ENCODE assay signal across 8 cellular contexts in the genomic region with DNA sequence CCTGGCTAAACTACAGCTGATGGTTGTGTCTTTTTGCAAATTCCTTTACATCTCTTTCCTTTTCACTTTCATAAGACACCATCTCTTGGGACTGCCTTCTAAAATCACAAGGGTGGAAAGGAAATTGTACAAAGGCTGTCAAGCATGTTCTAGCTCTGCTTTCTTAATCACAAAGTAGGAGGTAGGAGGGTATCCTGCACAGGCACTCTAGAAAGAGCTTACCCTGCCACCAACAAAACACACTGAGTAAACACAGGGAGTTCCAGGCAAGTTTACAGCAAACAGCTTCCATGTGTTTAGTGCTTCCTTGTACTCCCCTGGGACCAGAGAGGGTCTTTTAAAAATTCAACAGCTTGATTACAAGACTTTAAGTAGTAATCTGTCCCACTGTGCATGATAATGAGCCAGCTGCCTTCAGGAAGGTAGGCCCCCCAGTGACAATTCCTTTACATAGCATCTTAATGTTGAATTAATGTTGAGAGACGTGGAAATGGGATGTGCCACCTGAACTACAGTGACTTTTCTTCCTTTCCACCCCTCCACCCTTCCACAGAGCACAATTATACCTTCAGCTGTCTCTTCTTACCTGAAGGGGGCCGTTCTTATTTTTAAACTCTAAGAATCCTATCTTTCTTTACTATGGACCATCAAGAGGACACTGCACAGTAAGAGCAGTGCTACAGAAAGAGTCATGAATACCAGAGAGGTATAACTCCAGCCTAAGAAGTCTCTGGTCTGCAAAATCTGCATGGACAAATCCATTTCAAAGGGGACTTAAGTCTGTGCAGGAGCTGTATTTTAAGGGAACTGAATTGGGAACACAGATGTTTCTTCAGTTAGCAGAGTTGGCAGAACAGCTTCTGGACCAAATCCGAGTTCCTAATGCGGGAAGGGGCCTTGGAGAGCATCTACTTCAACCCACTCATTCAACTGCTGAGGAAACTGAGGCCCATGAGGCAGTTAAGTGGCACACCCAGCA. TPM values are rescaled to one million over a fixed set of nuclear protein-coding genes. Genes with fewer than 3 reads are reported as not detected.
DNase-seq lines count a peak whose midpoint lies in the region; ATAC-seq and TF ChIP-seq lines count a peak whose summit lies in the region.

No MANE protein-coding gene starts in this region.

- no peak for TF ChIP-seq POLR2A in uterus (IDR thresholded peaks at IDR 0.05)

- H3K4me1 Mint-ChIP-seq in chondrocyte (ENCODE audit: low read depth) = peaks cover 52% of the 10 kb centered on the region
- peaks cover 4% of the 10 kb centered on the region for H3K4me1 Mint-ChIP-seq in activated T-helper 1 cell treated with anti-CD3 and anti-CD28 coated beads, Interleukin-12 subunit alpha, Interleukin-12 subunit beta, Interleukin-2, Interleukin-4 antibody, amounts not matched to agents 30 ng/mL and 10 ng/mL and 1 ng/mL, durations not matched to agents 14 hours and 24 hours and 36 hours (ENCODE audit: low read depth)

- H3K4me1 ChIP-seq in lung (ENCODE audit: control insufficient read depth in 2 of 2, insufficient read depth in 2 of 2, low read length in 2 of 2) (peaks cover 3 to 14% of the 10 kb centered on the region in 2 donors), uterus (no peaks in the 10 kb centered on the region)

- no peaks in the 10 kb centered on the region for H3K9me3 Mint-ChIP-seq in chondrocyte (ENCODE audit: low read depth)
- no peaks in the 10 kb centered on the region for H3K9me3 Mint-ChIP-seq in activated T-helper 1 cell treated with anti-CD3 and anti-CD28 coated beads, Interleukin-12 subunit alpha, Interleukin-12 subunit beta, Interleukin-2, Interleukin-4 antibody, amounts not matched to agents 30 ng/mL and 10 ng/mL and 1 ng/mL, durations not matched to agents 14 hours and 24 hours and 36 hours

- 18 to 37% methylated on average over 4 of the region's 4 CpGs for WGBS in lung, 2 donors

- TF ChIP-seq CTCF in chondrocyte (IDR thresholded peaks at IDR 0.05) = peak; percentile 79
- TF ChIP-seq CTCF in lung (IDR thresholded peaks at IDR 0.05; ENCODE audit: control extremely low read depth, extremely low read depth) = peak; percentile 21
- peak; percentile 29 to 48 (median 40) for TF ChIP-seq CTCF in uterus (IDR thresholded peaks at IDR 0.05)

- H3K36me3 Mint-ChIP-seq in chondrocyte (ENCODE audit: low read depth) = no peaks in the 10 kb centered on the region
- H3K36me3 Mint-ChIP-seq in activated T-helper 1 cell treated with anti-CD3 and anti-CD28 coated beads, Interleukin-12 subunit alpha, Interleukin-12 subunit beta, Interleukin-2, Interleukin-4 antibody, amounts not matched to agents 30 ng/mL and 10 ng/mL and 1 ng/mL, durations not matched to agents 14 hours and 24 hours and 36 hours (ENCODE audit: low read depth) = no peaks in the 10 kb centered on the region

- ATAC-seq in lung (ENCODE audit: insufficient read depth, low FRiP score) = no peak
- ATAC-seq in GM21619 (IDR thresholded peaks at IDR 0.05; ENCODE audit: unreplicated experiment) = no peak

- DNase-seq in D341Med (ENCODE audit: low spot score) = peak; percentile 41
- DNase-seq in LHCN-M2 (ENCODE audit: low read depth) = peak; percentile 54
- no peak for DNase-seq in chondrocyte (ENCODE audit: low spot score)
- DNase-seq in lung (ENCODE audit: low spot score) = no peak
- no peak for DNase-seq in uterus
- no peak for DNase-seq in activated T-helper 1 cell treated with anti-CD3 and anti-CD28 coated beads, Interleukin-12 subunit alpha, Interleukin-12 subunit beta, Interleukin-2, Interleukin-4 antibody, amounts not matched to agents 30 ng/mL and 10 ng/mL and 1 ng/mL, durations not matched to agents 14 hours and 24 hours and 36 hours (ENCODE audit: low spot score)
- DNase-seq in activated naive CD4-positive, alpha-beta T cell (lab: John Stamatoyannopoulos, UW) = no peak

- H3K27ac ChIP-seq in lung (ENCODE audit: low read depth in 1 of 2, low read length in 1 of 2) (peak overlapping the region; percentile 97 to 98), uterus (peak overlapping the region; percentile 92 to 99)

- peak overlapping the region; percentile 90 for H3K4me3 ChIP-seq in lung
- peak overlapping the region; percentile 76 to 77 for H3K4me3 ChIP-seq in uterus

- peak overlapping the region; percentile 59 for H3K27ac Mint-ChIP-seq in chondrocyte (ENCODE audit: unreplicated experiment)
- no peak overlapping the region for H3K27ac Mint-ChIP-seq in activated T-helper 1 cell treated with anti-CD3 and anti-CD28 coated beads, Interleukin-12 subunit alpha, Interleukin-12 subunit beta, Interleukin-2, Interleukin-4 antibody, amounts not matched to agents 30 ng/mL and 10 ng/mL and 1 ng/mL, durations not matched to agents 14 hours and 24 hours and 36 hours

- no peaks in the 10 kb centered on the region for H3K27me3 Mint-ChIP-seq in chondrocyte (ENCODE audit: low read depth)
- peaks cover 31% of the 10 kb centered on the region for H3K27me3 Mint-ChIP-seq in activated T-helper 1 cell treated with anti-CD3 and anti-CD28 coated beads, Interleukin-12 subunit alpha, Interleukin-12 subunit beta, Interleukin-2, Interleukin-4 antibody, amounts not matched to agents 30 ng/mL and 10 ng/mL and 1 ng/mL, durations not matched to agents 14 hours and 24 hours and 36 hours (ENCODE audit: insufficient read depth)

- H3K4me3 Mint-ChIP-seq in chondrocyte (ENCODE audit: unreplicated experiment) = peak overlapping the region; percentile 97
- no peak overlapping the region for H3K4me3 Mint-ChIP-seq in activated T-helper 1 cell treated with anti-CD3 and anti-CD28 coated beads, Interleukin-12 subunit alpha, Interleukin-12 subunit beta, Interleukin-2, Interleukin-4 antibody, amounts not matched to agents 30 ng/mL and 10 ng/mL and 1 ng/mL, durations not matched to agents 14 hours and 24 hours and 36 hours

- intact Hi-C loops in uterus (cut with DNase I; ENCODE audit: low total_unique reads) = loop anchor here (10.0 kb wide), 1 partner anchor 1202 kb away; no protein-coding TSS in a partner anchor
- intact Hi-C loops in activated T-helper 1 cell treated with anti-CD3 and anti-CD28 coated beads, Interleukin-12 subunit alpha, Interleukin-12 subunit beta, Interleukin-2, Interleukin-4 antibody, amounts not matched to agents 30 ng/mL and 10 ng/mL and 1 ng/mL, durations not matched to agents 14 hours and 24 hours and 36 hours (cut with micrococcal nuclease) = no loop called here

- no peaks in the 10 kb centered on the region for H3K27me3 ChIP-seq in lung (ENCODE audit: control insufficient read depth, insufficient read depth)
- H3K27me3 ChIP-seq in uterus = no peaks in the 10 kb centered on the region

- H3K36me3 ChIP-seq in lung (ENCODE audit: control insufficient read depth in 2 of 2, insufficient read depth in 2 of 2, low read length in 2 of 2) (no peaks in the 10 kb centered on the region), uterus (no peaks in the 10 kb centered on the region)

- H3K9me3 ChIP-seq in lung (ENCODE audit: control insufficient read depth in 2 of 2, insufficient read depth in 1 of 2, low read length in 1 of 2) (peaks cover 0 to 2% of the 10 kb centered on the region in 2 donors), uterus (no peaks in the 10 kb centered on the region)

RNA-seq across cellular contexts. Expression of a gene that starts 2.2 kb away (rescaled TPM):
- 49.5 and 50.3 TPM in 2 replicates for total RNA-seq in LHCN-M2 (2014; rRNA removed)
- polyA plus RNA-seq in LHCN-M2 (2012) = 27.1 TPM
- 20.2 to 20.5 TPM (median 20.4 TPM) in 3 replicates for total RNA-seq in chondrocyte
- 100 to 1,000 TPM; 114 to 121 TPM for total RNA-seq in lung
- 100 to 1,000 TPM in 1 of 2 donors, 1 to 10 TPM in 1; 8.6 to 110 TPM for polyA plus RNA-seq in lung
- total RNA-seq in uterus = 100 to 1,000 TPM in 2 of 4 donors, 10 to 100 TPM in 2; 76.3 to 315 (median 140) TPM
- not detected in 2 replicates for total RNA-seq in activated T-helper 1 cell treated with anti-CD3 and anti-CD28 coated beads, Interleukin-12 subunit alpha, Interleukin-12 subunit beta, Interleukin-2, Interleukin-4 antibody, amounts not matched to agents 30 ng/mL and 10 ng/mL and 1 ng/mL, durations not matched to agents 14 hours and 24 hours and 36 hours

Comparison
In these comparisons a context has a peak if more than half of its experiments do, and no peak if none do; other contexts are left out.
1. DNase-seq: peak in D341Med (single experiment) and LHCN-M2 (single experiment); none in chondrocyte (single experiment), lung (single experiment), uterus (0 of 2), activated T-helper 1 cell treated with anti-CD3 and anti-CD28 coated beads, Interleukin-12 subunit alpha, Interleukin-12 subunit beta, Interleukin-2, Interleukin-4 antibody, amounts not matched to agents 30 ng/mL and 10 ng/mL and 1 ng/mL, durations not matched to agents 14 hours and 24 hours and 36 hours (single experiment) and activated naive CD4-positive, alpha-beta T cell (0 of 4).
2. CTCF ChIP-seq: peak in every context shown above with its lines; median percentile 79 in chondrocyte; 40 in uterus; 21 in lung.
3. RNA of a gene that starts 2.2 kb away (total RNA-seq): 76.3 to 315 TPM in uterus, 114 to 121 TPM in lung, 49.5 to 50.3 TPM in LHCN-M2 and 20.2 to 20.5 TPM in chondrocyte; not detected in activated T-helper 1 cell treated with anti-CD3 and anti-CD28 coated beads, Interleukin-12 subunit alpha, Interleukin-12 subunit beta, Interleukin-2, Interleukin-4 antibody, amounts not matched to agents 30 ng/mL and 10 ng/mL and 1 ng/mL, durations not matched to agents 14 hours and 24 hours and 36 hours; every median in the first group is over 10 times any median in the second.